ENCODE assay signal across 24 cellular contexts in genomic region chr6:41955412-41955811, GRCh38.
"Had no signal": no experiment of that assay in that cellular context is flagged by ENCODE, and none has a peak within 500 bp of the region (broad histone marks: within the 10 kb centered on the region; RNA-seq: fewer than 3 reads in every experiment).

No MANE protein-coding gene starts in this region.

- H3K27ac Mint-ChIP-seq: activated T-helper 2 cell treated with anti-CD3 and anti-CD28 coated beads, Interferon-gamma antibody, Interleukin-2, Interleukin-4, amounts not matched to agents 10 μg/mL and 5 μg/mL and 100 μg/mL, durations not matched to agents 14 hours and 24 hours and 36 hours; brain; T-helper 17 cell; WTC11 had no signal

- H3K27me3 ChIP-seq: ascending aorta, cardiac muscle cell, dorsolateral prefrontal cortex had no signal

- ATAC-seq: left lobe of liver; lower lobe of right lung; naive thymus-derived CD8-positive, alpha-beta T cell; right cardiac atrium; SK-N-SH treated with all-trans-retinoic acid at 6 μM for 48 hours; T-helper 17 cell; WTC11 had no signal

- H3K9me3 ChIP-seq: ascending aorta, lower lobe of right lung, thoracic aorta had no signal

- DNase-seq: activated naive CD4-positive, alpha-beta T cell; dorsolateral prefrontal cortex; effector memory CD4-positive, alpha-beta T cell; kidney glomerular epithelial cell; lower lobe of right lung; mesenchymal stem cell; naive thymus-derived CD8-positive, alpha-beta T cell; posterior cingulate gyrus; right cardiac atrium; stimulated activated CD4-positive, alpha-beta T cell treated with anti-CD3 and anti-CD28 coated beads, Interleukin-15, amount 100 ng/mL, for 24 hours; stimulated activated CD4-positive, alpha-beta T cell treated with anti-CD3 and anti-CD28 coated beads, Interleukin-2, amount 100 ng/mL, for 24 hours; stimulated activated naive CD4-positive, alpha-beta T cell treated with Interleukin-2 at 50 U/mL for 16 hours; T-helper 17 cell; T1000; trophoblast cell had no signal

- H3K36me3 ChIP-seq: ascending aorta, cardiac muscle cell, lower lobe of right lung, thoracic aorta had no signal

- H3K27ac ChIP-seq: ascending aorta, cardiac muscle cell, coronary artery, dorsolateral prefrontal cortex, lower lobe of right lung, thoracic aorta had no signal

- H3K4me3 ChIP-seq: ascending aorta, cardiac muscle cell, coronary artery, dorsolateral prefrontal cortex, lower lobe of right lung, thoracic aorta had no signal

- H3K4me1 Mint-ChIP-seq: brain, WTC11 had no signal

- H3K27me3 Mint-ChIP-seq: naive thymus-derived CD8-positive, alpha-beta T cell; T-helper 17 cell had no signal

- H3K36me3 Mint-ChIP-seq: brain, WTC11 had no signal

- H3K4me1 ChIP-seq: ascending aorta, lower lobe of right lung had no signal

- H3K4me3 Mint-ChIP-seq: brain, T-helper 17 cell, WTC11 had no signal

- H3K9me3 Mint-ChIP-seq: brain; naive thymus-derived CD8-positive, alpha-beta T cell; WTC11 had no signal
